ENCODE assay signal across 25 cellular contexts in genomic region chr12:116545936-116546335, GRCh38. TPM values are rescaled to one million over a fixed set of nuclear protein-coding genes. Genes with fewer than 3 reads are reported as not detected.
"Had no signal": no experiment of that assay in that cellular context is flagged by ENCODE, and none has a peak within 500 bp of the region (broad histone marks: within the 10 kb centered on the region; RNA-seq: fewer than 3 reads in every experiment).

No MANE protein-coding gene starts in this region.

- H3K36me3 ChIP-seq: esophagus squamous epithelium, left ventricle myocardium inferior, lower lobe of right lung, spleen, tibial artery, upper lobe of right lung, vagina had no signal

- H3K4me1 ChIP-seq: vagina had no signal

- H3K27me3 ChIP-seq: esophagus squamous epithelium, hepatocyte, spleen, tibial artery, upper lobe of right lung, vagina had no signal

- H3K27ac ChIP-seq: epithelial cell of prostate, hepatocyte, left ventricle myocardium inferior, lower lobe of right lung, spleen, tibial artery, upper lobe of right lung, vagina had no signal

- ATAC-seq: left cardiac atrium; lower lobe of right lung; sciatic nerve; stimulated activated memory B cell treated with anti-CD40 and anti-IgM and Interleukin-4, amounts not matched to agents 10 μg/mL and 1 μg/mL and 100 μg/mL, for 72 hours; upper lobe of right lung had no signal

- H3K27ac Mint-ChIP-seq: memory B cell; nephron; stimulated activated memory B cell treated with anti-CD40 and anti-IgM and Interleukin-4, amounts not matched to agents 10 μg/mL and 1 μg/mL and 100 μg/mL, for 72 hours; stimulated activated naive CD8-positive, alpha-beta T cell treated with anti-CD3 and anti-CD28 coated beads, Interleukin-15, Interleukin-2, amounts not matched to agents 100 ng/mL and 50 ng/mL, for 24 hours had no signal

- H3K27me3 Mint-ChIP-seq: memory B cell; naive B cell; stimulated activated memory B cell treated with anti-CD40 and anti-IgM and Interleukin-4, amounts not matched to agents 10 μg/mL and 1 μg/mL and 100 μg/mL, for 72 hours; stimulated activated naive CD8-positive, alpha-beta T cell treated with anti-CD3 and anti-CD28 coated beads, Interleukin-15, Interleukin-2, amounts not matched to agents 100 ng/mL and 50 ng/mL, for 24 hours had no signal

- DNase-seq: cortex of kidney; effector memory CD4-positive, alpha-beta T cell; esophagus squamous epithelium; foreskin fibroblast; kidney; left cardiac atrium; left ventricle myocardium inferior; lower lobe of right lung; naive B cell; posterior cingulate gyrus; spleen; stimulated activated CD4-positive, alpha-beta T cell treated with anti-CD3 and anti-CD28 coated beads, Interleukin-15, amount 100 ng/mL, for 24 hours; stimulated activated CD4-positive, alpha-beta T cell treated with anti-CD3 and anti-CD28 coated beads, Interleukin-1b, Interleukin-23, amount 100 ng/mL, for 48 hours; stimulated activated CD4-positive, alpha-beta T cell treated with anti-CD3 and anti-CD28 coated beads, Interleukin-4, amount 100 ng/mL, for 24 hours; upper lobe of right lung had no signal

- H3K36me3 Mint-ChIP-seq: memory B cell; naive B cell; stimulated activated memory B cell treated with anti-CD40 and anti-IgM and Interleukin-4, amounts not matched to agents 10 μg/mL and 1 μg/mL and 100 μg/mL, for 72 hours had no signal

- H3K9me3 ChIP-seq: esophagus squamous epithelium, left ventricle myocardium inferior, lower lobe of right lung, spleen, tibial artery, upper lobe of right lung, vagina had no signal

- H3K9me3 Mint-ChIP-seq: memory B cell; naive B cell; nephron; stimulated activated memory B cell treated with anti-CD40 and anti-IgM and Interleukin-4, amounts not matched to agents 10 μg/mL and 1 μg/mL and 100 μg/mL, for 72 hours; stimulated activated naive CD8-positive, alpha-beta T cell treated with anti-CD3 and anti-CD28 coated beads, Interleukin-15, Interleukin-2, amounts not matched to agents 100 ng/mL and 50 ng/mL, for 24 hours had no signal

- H3K4me2 ChIP-seq: hepatocyte had no signal

- H3K79me2 ChIP-seq: hepatocyte had no signal

- H3K4me3 ChIP-seq: esophagus squamous epithelium, hepatocyte, left ventricle myocardium inferior, lower lobe of right lung, spleen, tibial artery, upper lobe of right lung, vagina had no signal

- H3K4me3 Mint-ChIP-seq: memory B cell; nephron; stimulated activated memory B cell treated with anti-CD40 and anti-IgM and Interleukin-4, amounts not matched to agents 10 μg/mL and 1 μg/mL and 100 μg/mL, for 72 hours; stimulated activated naive CD8-positive, alpha-beta T cell treated with anti-CD3 and anti-CD28 coated beads, Interleukin-15, Interleukin-2, amounts not matched to agents 100 ng/mL and 50 ng/mL, for 24 hours had no signal

RNA-seq across cellular contexts. Expression of gene MAP1LC3B2, which starts 13.2 kb away (rescaled TPM):
- total RNA-seq: hepatocyte, skeletal muscle tissue, upper lobe of right lung, vagina had no signal
